In genomic region chr10:101840741-101841453, GRCh38 we compare ENCODE assay signal across 8 cellular contexts. TPM values are rescaled to one million over a fixed set of nuclear protein-coding genes. Genes with fewer than 3 reads are reported as not detected.
DNase-seq lines count a peak whose midpoint lies in the region; ATAC-seq and TF ChIP-seq lines count a peak whose summit lies in the region.

No MANE protein-coding gene starts in this region.

- peaks cover 0 to 41% (median 13%) of the 10 kb centered on the region in 3 donors for H3K4me1 ChIP-seq in gastroesophageal sphincter
- H3K4me1 ChIP-seq in neutrophil (ENCODE audit: control insufficient read depth in 1 of 2, insufficient read depth in 1 of 2, low read depth in 1 of 2, low read length in 1 of 2) = peaks cover 42 to 43% of the 10 kb centered on the region in 2 experiments
- peaks cover 29% of the 10 kb centered on the region for H3K4me1 ChIP-seq in thymus (ENCODE audit: control insufficient read depth, insufficient read depth, low read length)

- H3K4me1 Mint-ChIP-seq in activated naive CD4-positive, alpha-beta T cell treated with anti-CD3 and anti-CD28 coated beads, Interleukin-2, amount 10 ng/mL, durations not matched to agents 7 days and 5 days = peaks cover 47% of the 10 kb centered on the region

- peak overlapping the region; percentile 6 to 43 for H3K4me3 ChIP-seq in gastroesophageal sphincter
- H3K4me3 ChIP-seq in neutrophil (ENCODE audit: low read depth in 1 of 2, low read length in 1 of 2) = peak overlapping the region; percentile 57 to 69
- H3K4me3 ChIP-seq in thymus (ENCODE audit: low read length) = peak overlapping the region; percentile 16

- H3K27ac ChIP-seq in gastroesophageal sphincter (no peak overlapping the region), neutrophil (peak overlapping the region; percentile 13), thymus (ENCODE audit: low read depth) (no peak overlapping the region)

- peaks cover 57% of the 10 kb centered on the region for H3K27me3 Mint-ChIP-seq in activated naive CD4-positive, alpha-beta T cell treated with anti-CD3 and anti-CD28 coated beads, Interleukin-2, amount 10 ng/mL, durations not matched to agents 7 days and 5 days

- ATAC-seq in GM21723 (IDR thresholded peaks at IDR 0.05; ENCODE audit: unreplicated experiment) = peak; percentile 56
- ATAC-seq in gastroesophageal sphincter = peak; percentile 77

- H3K4me3 Mint-ChIP-seq in activated naive CD4-positive, alpha-beta T cell treated with anti-CD3 and anti-CD28 coated beads, Interleukin-2, amount 10 ng/mL, durations not matched to agents 7 days and 5 days = peak overlapping the region; percentile 78

- TF ChIP-seq EP300 in gastroesophageal sphincter (IDR thresholded peaks at IDR 0.05) = no peak

- peaks cover 0 to 8% of the 10 kb centered on the region in 2 donors for H3K36me3 ChIP-seq in gastroesophageal sphincter
- no peaks in the 10 kb centered on the region for H3K36me3 ChIP-seq in neutrophil
- peaks cover 3% of the 10 kb centered on the region for H3K36me3 ChIP-seq in thymus (ENCODE audit: control insufficient read depth, insufficient read depth)

- H3K27ac Mint-ChIP-seq in activated naive CD4-positive, alpha-beta T cell treated with anti-CD3 and anti-CD28 coated beads, Interleukin-2, amount 10 ng/mL, durations not matched to agents 7 days and 5 days = no peak overlapping the region

- H3K9me3 Mint-ChIP-seq in activated naive CD4-positive, alpha-beta T cell treated with anti-CD3 and anti-CD28 coated beads, Interleukin-2, amount 10 ng/mL, durations not matched to agents 7 days and 5 days = no peaks in the 10 kb centered on the region

- no peak for TF ChIP-seq POLR2A in gastroesophageal sphincter (IDR thresholded peaks at IDR 0.05)

- CTCF ChIA-PET in activated naive CD4-positive, alpha-beta T cell treated with anti-CD3 and anti-CD28 coated beads, Interleukin-2, amount 10 ng/mL, durations not matched to agents 7 days and 5 days (lab: Charles Lee) = interaction anchor here (0.6 to 3.8 kb wide), 54 partner anchors 9 to 345 kb away, joined by 3 to 95 read pairs (median 4); partner anchors contain the start of genes ARMH3, HPS6 and OGA

- peaks cover 2% of the 10 kb centered on the region for H3K27me3 ChIP-seq in gastroesophageal sphincter
- H3K27me3 ChIP-seq in neutrophil = peaks cover 52% of the 10 kb centered on the region
- H3K27me3 ChIP-seq in thymus (ENCODE audit: control insufficient read depth, insufficient read depth) = peaks cover 3% of the 10 kb centered on the region

- peaks cover 6% of the 10 kb centered on the region for H3K36me3 Mint-ChIP-seq in activated naive CD4-positive, alpha-beta T cell treated with anti-CD3 and anti-CD28 coated beads, Interleukin-2, amount 10 ng/mL, durations not matched to agents 7 days and 5 days

- H3K9me3 ChIP-seq in gastroesophageal sphincter (no peaks in the 10 kb centered on the region), neutrophil (no peaks in the 10 kb centered on the region), thymus (ENCODE audit: control insufficient read depth) (no peaks in the 10 kb centered on the region)

- WGBS in gastroesophageal sphincter (ENCODE audit: low coverage in 1 of 2), 2 donors = 4% methylated on average over 10 of the region's 46 CpGs; no CpG with 5 or more reads in 1 of the 2 donors
- 3% methylated on average over 46 of the region's 46 CpGs for WGBS in thymus

- DNase-seq in DMS53 treated with DMSO at 0.1 percent for 48 hours (lab: John Stamatoyannopoulos, UW; ENCODE audit: unreplicated experiment) = peak; percentile 77
- DNase-seq in LHCN-M2 (ENCODE audit: low read depth) = peak; percentile 70
- peak; percentile 37 for DNase-seq in SHP77 treated with DMSO at 0.1 percent for 48 hours (lab: John Stamatoyannopoulos, UW)
- peak; percentile 80 for DNase-seq in activated naive CD4-positive, alpha-beta T cell treated with anti-CD3 and anti-CD28 coated beads, Interleukin-2, amount 10 ng/mL, durations not matched to agents 7 days and 5 days

- peak; percentile 65 to 87 (median 79) for TF ChIP-seq CTCF in gastroesophageal sphincter (IDR thresholded peaks at IDR 0.05)
- TF ChIP-seq CTCF in neutrophil (IDR thresholded peaks at IDR 0.05) = peak; percentile 97

RNA-seq across cellular contexts. Expression of gene KCNIP2, which starts 2.7 kb away (rescaled TPM):
- total RNA-seq in LHCN-M2 (2014; rRNA removed) = 0.17 and 0.26 TPM in 2 replicates
- 0.38 TPM for polyA plus RNA-seq in LHCN-M2 (2012)
- 1 to 10 TPM in 1 of 4 donors, under 1 TPM in 2, not detected in 1; 0.78 to 2.4 (median 0.89) TPM for total RNA-seq in gastroesophageal sphincter
- 1.3 TPM for polyA plus RNA-seq in thymus

RNA-seq across cellular contexts. Expression of gene OGA, which starts 22.7 kb away (rescaled TPM):
- 50.3 and 55.3 TPM in 2 replicates for total RNA-seq in LHCN-M2 (2014; rRNA removed)
- 31.8 TPM for polyA plus RNA-seq in LHCN-M2 (2012)
- total RNA-seq in gastroesophageal sphincter = 100 to 1,000 TPM in 2 of 4 donors, 10 to 100 TPM in 2; 92.5 to 163 (median 115) TPM
- 154 TPM for polyA plus RNA-seq in thymus

RNA-seq across cellular contexts. Expression of gene NPM3, which starts 57.7 kb away (rescaled TPM):
- total RNA-seq in LHCN-M2 (2014; rRNA removed) (117 and 123 TPM in 2 replicates), gastroesophageal sphincter (10 to 100 TPM; 11.4 to 28.2 (median 21.8) TPM)
- polyA plus RNA-seq in LHCN-M2 (2012) = 64.3 TPM
- 30.6 TPM for polyA plus RNA-seq in thymus
